ENCODE assay signal across 8 cellular contexts in genomic region chr14:80941241-80942157, GRCh38. TPM values are rescaled to one million over a fixed set of nuclear protein-coding genes. Genes with fewer than 3 reads are reported as not detected.
A peak's percentile ranks its signal among the peaks of the same experiment; 100 is the strongest.
DNase-seq lines count a peak whose midpoint lies in the region; ATAC-seq, FAIRE-seq and TF ChIP-seq lines count a peak whose summit lies in the region.

CEP128 (minus strand) TSS chr14:80941738.

- H3K4me3 ChIP-seq in BE2C (ENCODE audit: low read depth, low read length) = peak within 1 kb of the TSS; percentile 77

- DNase-seq in BE2C (peak; percentile 96), GM19239 (ENCODE audit: insufficient read length, low spot score) (peak; percentile 38), NCI-H510A treated with DMSO at 0.1 percent for 48 hours (lab: John Stamatoyannopoulos, UW) (peak; percentile 93), kidney glomerular epithelial cell (lab: John Stamatoyannopoulos, UW) (peak; percentile 97)
- peak; percentile 77 to 84 for DNase-seq in activated CD4-positive, alpha-beta T cell treated with anti-CD3 and anti-CD28 coated beads for 4 hours
- peak; percentile 50 to 66 for DNase-seq in stimulated activated CD4-positive, alpha-beta T cell treated with anti-CD3 and anti-CD28 coated beads, Interleukin-1b, Interleukin-23, amount 100 ng/mL, for 1 hour (ENCODE audit: low read depth in 2 of 2)

- no peaks in the 10 kb centered on the region for H3K27me3 ChIP-seq in BE2C

- ATAC-seq in HG03442 (IDR thresholded peaks at IDR 0.05; ENCODE audit: unreplicated experiment) = peak; percentile 97

- peaks cover 3% of the 10 kb centered on the region; the same call in 1 of the 2 replicates for H3K4me1 ChIP-seq in BE2C

- FAIRE-seq in GM19239 (lab: Jason Lieb, UNC) = peak; percentile 100
- peak; percentile 83 for FAIRE-seq in colon (lab: Jason Lieb, UNC)

- no peaks in the 10 kb centered on the region for H3K36me3 ChIP-seq in BE2C

- no peak for TF ChIP-seq CTCF in BE2C (IDR thresholded peaks at IDR 0.05; ENCODE audit: low read depth, low read length)

- no peaks in the 10 kb centered on the region for H3K9me3 ChIP-seq in BE2C

RNA-seq across cellular contexts. Expression of gene CEP128, which starts in this region (rescaled TPM):
- polyA plus RNA-seq in BE2C (2012; ENCODE audit: insufficient read depth, insufficient read length, low read depth) = 1.2 TPM

Comparison
In these comparisons a context has a peak if more than half of its experiments do, and no peak if none do; other contexts are left out.
1. Peak in every context shown above with its lines: DNase-seq, ATAC-seq and H3K4me3 ChIP-seq.
2. DNase-seq: peak in every context shown above with its lines; median percentile 97 in kidney glomerular epithelial cell; 96 in BE2C; 93 in NCI-H510A treated with DMSO at 0.1 percent for 48 hours; 80 in activated CD4-positive, alpha-beta T cell treated with anti-CD3 and anti-CD28 coated beads for 4 hours; 58 in stimulated activated CD4-positive, alpha-beta T cell treated with anti-CD3 and anti-CD28 coated beads, Interleukin-1b, Interleukin-23, amount 100 ng/mL, for 1 hour; 38 in GM19239.